Comparison of ENCODE assay signal across 1 cellular context in genomic region chr9:120841930-120842684, GRCh38.
TF ChIP-seq lines count a peak whose summit lies in the region.

No MANE protein-coding gene starts in this region.

TF ChIP-seq in HEK293, 187 proteins besides CTCF, POLR2A, EP300 and RAD21 (continued from another document):
- TF ChIP-seq ZBTB10 (tag by site-specific recombination; IDR thresholded peaks at IDR 0.05) = no peak
- TF ChIP-seq ZNF610 (tag by site-specific recombination; IDR thresholded peaks at IDR 0.05; ENCODE audit: borderline replicate concordance) = no peak
- TF ChIP-seq ZNF560 (tag by site-specific recombination; IDR thresholded peaks at IDR 0.05; ENCODE audit: borderline replicate concordance) = no peak
- no peak for TF ChIP-seq ZNF114 (tag by site-specific recombination; IDR thresholded peaks at IDR 0.05)
- TF ChIP-seq ZNF221 (tag by site-specific recombination; IDR thresholded peaks at IDR 0.05; ENCODE audit: borderline replicate concordance) = no peak
- no peak for TF ChIP-seq ZSCAN5A (tag by site-specific recombination; IDR thresholded peaks at IDR 0.05)
- no peak for TF ChIP-seq ZNF658 (tag by site-specific recombination; IDR thresholded peaks at IDR 0.05)
- no peak for TF ChIP-seq ZNF18 (tag by site-specific recombination; IDR thresholded peaks at IDR 0.05)
- no peak for TF ChIP-seq ZNF2 (tag by site-specific recombination; IDR thresholded peaks at IDR 0.05)
- no peak for TF ChIP-seq SCRT2 (tag by site-specific recombination; IDR thresholded peaks at IDR 0.05)
- TF ChIP-seq ZFP69B (tag by site-specific recombination; IDR thresholded peaks at IDR 0.05) = no peak
